In genomic region chr22:46350111-46350510, GRCh38 we compare ENCODE assay signal across 17 cellular contexts.
"Had no signal": no experiment of that assay in that cellular context is flagged by ENCODE, and none has a peak within 500 bp of the region (broad histone marks: within the 10 kb centered on the region; RNA-seq: fewer than 3 reads in every experiment).

No MANE protein-coding gene starts in this region.

- H3K9me3 ChIP-seq: sigmoid colon, testis, tibial nerve, upper lobe of right lung, vagina had no signal

- H3K4me3 Mint-ChIP-seq: naive B cell, nephron progenitor cell had no signal

- H3K4me1 ChIP-seq: testis, tibial nerve had no signal

- DNase-seq: effector CD8-positive, alpha-beta T cell; foreskin melanocyte; islet precursor cell; left ventricle myocardium superior; mesendoderm; naive B cell; nephron progenitor cell; sigmoid colon; stimulated activated CD4-positive, alpha-beta T cell treated with anti-CD3 and anti-CD28 coated beads, Interleukin-2, amount 100 ng/mL, for 24 hours; stimulated activated naive CD8-positive, alpha-beta T cell treated with anti-CD3 and anti-CD28 coated beads, Interleukin-15, Interleukin-2, amounts not matched to agents 100 U/mL and 50 U/mL, for 24 hours; testis; upper lobe of right lung had no signal

- H3K9me3 Mint-ChIP-seq: naive B cell, nephron progenitor cell had no signal

- H3K27ac Mint-ChIP-seq: nephron progenitor cell had no signal

- H3K27me3 ChIP-seq: sigmoid colon, testis, tibial nerve, upper lobe of right lung, vagina had no signal

- H3K4me3 ChIP-seq: coronary artery, lung, sigmoid colon, skin epidermis, testis, tibial nerve, upper lobe of right lung, vagina had no signal

- H3K27me3 Mint-ChIP-seq: naive B cell had no signal

- ATAC-seq: left ventricle myocardium superior; stimulated activated naive CD8-positive, alpha-beta T cell treated with anti-CD3 and anti-CD28 coated beads, Interleukin-15, Interleukin-2, amounts not matched to agents 100 U/mL and 50 U/mL, for 24 hours; upper lobe of right lung had no signal

- H3K4me1 Mint-ChIP-seq: nephron progenitor cell had no signal

- H3K27ac ChIP-seq: coronary artery, skin epidermis, testis, tibial nerve, upper lobe of right lung, vagina had no signal
